Comparison of ENCODE assay signal across 8 cellular contexts in genomic region chr9:76571288-76572204, GRCh38.
A peak's percentile ranks its signal among the peaks of the same experiment; 100 is the strongest.
DNase-seq lines count a peak whose midpoint lies in the region; ATAC-seq, FAIRE-seq and TF ChIP-seq lines count a peak whose summit lies in the region.

No MANE protein-coding gene starts in this region.

- H3K4me1 Mint-ChIP-seq in activated naive CD8-positive, alpha-beta T cell (ENCODE audit: low read depth) = peaks cover 16% of the 10 kb centered on the region

- ATAC-seq in HG03342 (IDR thresholded peaks at IDR 0.05; ENCODE audit: unreplicated experiment) = peak; percentile 78

- intact Hi-C loops in vagina (cut with DNase I) = no loop called here

- peaks cover 10% of the 10 kb centered on the region for H3K9me3 Mint-ChIP-seq in activated naive CD8-positive, alpha-beta T cell (ENCODE audit: low read depth)

- TF ChIP-seq CTCF in AG10803 (conservative IDR thresholded peaks at IDR 0.05; ENCODE audit: low read length) (no peak), vagina (IDR thresholded peaks at IDR 0.05) (no peak)

- H3K27ac Mint-ChIP-seq in activated naive CD8-positive, alpha-beta T cell = no peak overlapping the region

- peak; percentile 45 for DNase-seq in AG10803 (ENCODE audit: low read depth)
- DNase-seq in GM19239 (ENCODE audit: insufficient read length, low spot score) = peak; percentile 24
- DNase-seq in vagina (ENCODE audit: extremely low spot score in 2 of 2) = no peak
- DNase-seq in hypothalamus (lab: John Stamatoyannopoulos, UW) = no peak
- no peak for DNase-seq in stimulated activated naive CD4-positive, alpha-beta T cell treated with Interleukin-2 at 50 U/mL for 16 hours (lab: John Stamatoyannopoulos, UW)

- peak; percentile 95 for FAIRE-seq in GM19239 (lab: Jason Lieb, UNC)

- no peak overlapping the region for H3K9ac ChIP-seq in iPS-20b (ENCODE audit: low read depth, low read length)

- peak overlapping the region; percentile 73 for H3K4me3 Mint-ChIP-seq in activated naive CD8-positive, alpha-beta T cell

- H3K27me3 ChIP-seq in iPS-20b (ENCODE audit: insufficient read depth, low read length) (peaks cover 3% of the 10 kb centered on the region; the same call in 1 of the 2 replicates), vagina (no peaks in the 10 kb centered on the region)

- peak overlapping the region; percentile 42 for H3K4me3 ChIP-seq in AG10803 (ENCODE audit: low read length)
- H3K4me3 ChIP-seq in iPS-20b (ENCODE audit: low read length) = peak overlapping the region; percentile 42; the same call in 1 of the 2 replicates
- H3K4me3 ChIP-seq in vagina = peak overlapping the region; percentile 24 to 41

- H3K36me3 Mint-ChIP-seq in activated naive CD8-positive, alpha-beta T cell = peaks cover 11% of the 10 kb centered on the region

- no peak overlapping the region for H3K27ac ChIP-seq in iPS-20b (ENCODE audit: low read length)
- no peak overlapping the region for H3K27ac ChIP-seq in vagina

- no peak for TF ChIP-seq POLR2A in vagina (IDR thresholded peaks at IDR 0.05)

- no peaks in the 10 kb centered on the region; the same call in 1 of the 2 replicates for H3K4me1 ChIP-seq in iPS-20b (ENCODE audit: insufficient read depth, low read length)
- no peaks in the 10 kb centered on the region for H3K4me1 ChIP-seq in vagina

- H3K27me3 Mint-ChIP-seq in activated naive CD8-positive, alpha-beta T cell = peaks cover 32% of the 10 kb centered on the region

- 0 out of 2 replicates have a peak, but pooled peaks cover 3% of the 10 kb centered on the region for H3K9me3 ChIP-seq in iPS-20b (ENCODE audit: insufficient read depth, low read depth, low read length)
- H3K9me3 ChIP-seq in vagina = no peaks in the 10 kb centered on the region

- H3K36me3 ChIP-seq in iPS-20b (ENCODE audit: insufficient read depth, low read depth, low read length) (no peaks in the 10 kb centered on the region), vagina (no peaks in the 10 kb centered on the region)

Comparison
In these comparisons a context has a peak if more than half of its experiments do, and no peak if none do; other contexts are left out.
1. DNase-seq: peak in AG10803 (single experiment) and GM19239 (single experiment); none in vagina (0 of 2), hypothalamus (0 of 51) and stimulated activated naive CD4-positive, alpha-beta T cell treated with Interleukin-2 at 50 U/mL for 16 hours (single experiment).
2. Peak in every context shown above with its lines, with median percentiles within 50 percentile points of each other: H3K4me3 ChIP-seq.